ENCODE assay signal across 8 cellular contexts in genomic region chr6:116531675-116532570, GRCh38. TPM values are rescaled to one million over a fixed set of nuclear protein-coding genes. Genes with fewer than 3 reads are reported as not detected.
DNase-seq lines count a peak whose midpoint lies in the region; ATAC-seq, FAIRE-seq and TF ChIP-seq lines count a peak whose summit lies in the region.

No MANE protein-coding gene starts in this region.

- H3K27ac ChIP-seq in A549 (no peak overlapping the region), right lobe of liver (no peak overlapping the region)

- TF ChIP-seq CTCF in A549 (IDR thresholded peaks at IDR 0.05) (peak; percentile 67), GM13976 (IDR thresholded peaks at IDR 0.05; ENCODE audit: borderline replicate concordance, control extremely low read depth, extremely low read depth, insufficient read depth, missing control alignments) (peak; percentile 81), activated B cell treated with CpG ODN at 0.5 μM for 24 hours (IDR thresholded peaks at IDR 0.05) (peak; percentile 86), choroid plexus epithelial cell (conservative IDR thresholded peaks at IDR 0.05; ENCODE audit: low read depth, low read length) (peak; percentile 79), right lobe of liver (IDR thresholded peaks at IDR 0.05) (peak; percentile 77 to 87 (median 82))

- POLR2A ChIA-PET in A549 (lab: Yijun Ruan, JAX): no interaction called here
- POLR2A ChIA-PET in activated B cell treated with CpG ODN at 0.5 μM for 24 hours (lab: Charles Lee): no interaction called here

- intact Hi-C loops in activated B cell treated with CpG ODN at 0.5 μM for 24 hours (cut with micrococcal nuclease): loop anchor here (1.0 kb wide), 6 partner anchors 88 to 314 kb away; no protein-coding TSS in a partner anchor
- intact Hi-C loops in right lobe of liver (cut with DNase I): no loop called here

- no peaks in the 10 kb centered on the region for H3K36me3 ChIP-seq in right lobe of liver

- no peaks in the 10 kb centered on the region for H3K9me3 ChIP-seq in A549
- H3K9me3 ChIP-seq in right lobe of liver: no peaks in the 10 kb centered on the region

- no peaks in the 10 kb centered on the region for H3K27me3 ChIP-seq in right lobe of liver

- H3K4me1 ChIP-seq in A549: peaks cover 12% of the 10 kb centered on the region
- H3K4me1 ChIP-seq in right lobe of liver: peaks cover 0 to 6% (median 0%) of the 10 kb centered on the region in 4 donors

- CTCF ChIA-PET in A549 (lab: Yijun Ruan, JAX) (interaction anchor here (1.0 to 4.2 kb wide), 8 partner anchors 19 to 263 kb away, joined by 3 to 34 read pairs (median 12); partner anchors contain the start of gene CALHM5), activated B cell treated with CpG ODN at 0.5 μM for 24 hours (lab: Charles Lee) (interaction anchor here (1.2 to 4.5 kb wide), 9 partner anchors 9 to 315 kb away, joined by 3 to 88 read pairs (median 16); no protein-coding TSS in a partner anchor)

- no peak for FAIRE-seq in A549 (lab: Jason Lieb, UNC)

- peak; percentile 57 to 58 for TF ChIP-seq RAD21 in A549 (conservative IDR thresholded peaks at IDR 0.05 in 1 of 2, IDR thresholded peaks at IDR 0.05 in 1 of 2)

- no peak overlapping the region for H3K27ac Mint-ChIP-seq in activated B cell treated with CpG ODN at 0.5 μM for 24 hours

- no peak overlapping the region for H3K4me3 ChIP-seq in A549
- H3K4me3 ChIP-seq in choroid plexus epithelial cell (ENCODE audit: low read depth, low read length): no peak overlapping the region
- no peak overlapping the region for H3K4me3 ChIP-seq in right lobe of liver

- TF ChIP-seq POLR2A in A549 (IDR thresholded peaks at IDR 0.05; ENCODE audit: low read length) (no peak), right lobe of liver (IDR thresholded peaks at IDR 0.05) (no peak)

- H3K9me3 Mint-ChIP-seq in activated B cell treated with CpG ODN at 0.5 μM for 24 hours: no peaks in the 10 kb centered on the region

- DNase-seq in A549 (ENCODE audit: low read depth in 1 of 2, low spot score in 1 of 2): peak; percentile 28 to 65
- peak; percentile 54 for DNase-seq in GM13976 (ENCODE audit: low spot score)
- DNase-seq in NCI-H2171 treated with DMSO at 0.1 percent for 48 hours (lab: John Stamatoyannopoulos, UW): peak; percentile 40
- no peak for DNase-seq in activated B cell treated with CpG ODN at 0.5 μM for 24 hours
- DNase-seq in choroid plexus epithelial cell (ENCODE audit: low read depth): peak; percentile 91
- peak in 1 of 3 donors; percentile 58 for DNase-seq in right lobe of liver
- DNase-seq in stimulated activated CD8-positive, alpha-beta memory T cell treated with anti-CD3 and anti-CD28 coated beads, Interleukin-4, amount 100 ng/mL, for 24 hours (ENCODE audit: low read depth): peak; percentile 37

- no peak for TF ChIP-seq EP300 in A549 (IDR thresholded peaks at IDR 0.05)

- in situ Hi-C loops in GM13976 (cut with MboI; ENCODE audit: low sequenced_read_pairs, unreplicated experiment): no loop called here

- no peaks in the 10 kb centered on the region for H3K36me3 Mint-ChIP-seq in activated B cell treated with CpG ODN at 0.5 μM for 24 hours (ENCODE audit: low read depth)

- 62% methylated on average over 12 of the region's 12 CpGs for WGBS in A549 (ENCODE audit: missing lambda C conversion rate)
- 58% methylated on average over 12 of the region's 12 CpGs for WGBS in right lobe of liver (ENCODE audit: insufficient coverage, low coverage, low lambda C conversion rate, missing lambda C conversion rate)

- no peak overlapping the region for H3K4me3 Mint-ChIP-seq in activated B cell treated with CpG ODN at 0.5 μM for 24 hours

- H3K27me3 Mint-ChIP-seq in activated B cell treated with CpG ODN at 0.5 μM for 24 hours: peaks cover 4% of the 10 kb centered on the region

- peaks cover 8% of the 10 kb centered on the region for H3K4me1 Mint-ChIP-seq in activated B cell treated with CpG ODN at 0.5 μM for 24 hours

- no peak overlapping the region for H3K4me2 ChIP-seq in A549

- peak; percentile 76 to 89; a peak in 4 of 6 replicates for ATAC-seq in A549
- ATAC-seq in HG02884 (IDR thresholded peaks at IDR 0.05; ENCODE audit: unreplicated experiment): peak; percentile 72
- ATAC-seq in activated B cell treated with CpG ODN at 0.5 μM for 24 hours (ENCODE audit: low read depth): peak; percentile 95
- peak; percentile 87 to 95 (median 92) for ATAC-seq in right lobe of liver

TF ChIP-seq in A549, 52 proteins besides CTCF, POLR2A, EP300 and RAD21:
- TF ChIP-seq CHD4 (IDR thresholded peaks at IDR 0.05; ENCODE audit: borderline replicate concordance) (no peak), EHMT2 (IDR thresholded peaks at IDR 0.05; ENCODE audit: low read depth) (no peak), SREBF2 (IDR thresholded peaks at IDR 0.05) (no peak), SMC3 (IDR thresholded peaks at IDR 0.05) (peak; percentile 75)

RNA-seq across cellular contexts. Expression of gene TRAPPC3L, which starts 13.6 kb away (rescaled TPM):
- not detected in 2 replicates for polyA plus RNA-seq in A549 (2011; rRNA removed)
- polyA plus RNA-seq in A549 (2012; cell fraction: cytosol; rRNA removed): not detected in 2 replicates
- not detected in 2 replicates for polyA plus RNA-seq in A549 (2012; cell fraction: nucleus; rRNA removed)
- not detected in 3 replicates for polyA plus RNA-seq in A549 (2017; fragmentation: RNase III; extraction: RNeasy Plus Mini Kit Qiagen cat#74134 plus additional on column Dnase treatment)
- not detected in 2 replicates for polyA minus RNA-seq in A549 (2011; rRNA and poly(A)+ RNA removed)
- not detected in 2 replicates for total RNA-seq in activated B cell treated with CpG ODN at 0.5 μM for 24 hours
- total RNA-seq in right lobe of liver: under 1 TPM in 2 of 6 experiments, not detected in 4; 0.12 to 0.17 TPM

RNA-seq across cellular contexts. Expression of gene CALHM5, which starts 20.5 kb away (rescaled TPM):
- polyA plus RNA-seq in A549 (2011; rRNA removed) (0.09 and 0.11 TPM in 2 replicates), A549 (2017; fragmentation: RNase III; extraction: RNeasy Plus Mini Kit Qiagen cat#74134 plus additional on column Dnase treatment) (0.08 to 0.12 TPM (median 0.09 TPM) in 3 replicates)
- polyA plus RNA-seq in A549 (2012; cell fraction: cytosol; rRNA removed): 0.03 and 0.04 TPM in 2 replicates
- 0.01 and 0.04 TPM in 2 replicates for polyA plus RNA-seq in A549 (2012; cell fraction: nucleus; rRNA removed)
- 0.04 and 0.19 TPM in 2 replicates for polyA minus RNA-seq in A549 (2011; rRNA and poly(A)+ RNA removed)
- total RNA-seq in activated B cell treated with CpG ODN at 0.5 μM for 24 hours (not detected in 2 replicates), right lobe of liver (under 1 TPM; 0.06 to 0.49 (median 0.18) TPM)

RNA-seq across cellular contexts. Expression of gene CALHM4, which starts 21.6 kb away (rescaled TPM):
- polyA plus RNA-seq in A549 (2011; rRNA removed) (not detected in 2 replicates), A549 (2017; fragmentation: RNase III; extraction: RNeasy Plus Mini Kit Qiagen cat#74134 plus additional on column Dnase treatment) (not detected in 3 replicates)
- not detected in 2 replicates for polyA plus RNA-seq in A549 (2012; cell fraction: cytosol; rRNA removed)
- polyA plus RNA-seq in A549 (2012; cell fraction: nucleus; rRNA removed): not detected in 2 replicates
- not detected in 2 replicates for polyA minus RNA-seq in A549 (2011; rRNA and poly(A)+ RNA removed)
- total RNA-seq in activated B cell treated with CpG ODN at 0.5 μM for 24 hours (not detected in 2 replicates), right lobe of liver (not detected)

RNA-seq across cellular contexts. Expression of gene RWDD1, which starts 39.4 kb away (rescaled TPM):
- polyA plus RNA-seq in A549 (2011; rRNA removed) (33.2 and 47.7 TPM in 2 replicates), A549 (2017; fragmentation: RNase III; extraction: RNeasy Plus Mini Kit Qiagen cat#74134 plus additional on column Dnase treatment) (31.7 to 35.6 TPM (median 32.5 TPM) in 3 replicates)
- polyA plus RNA-seq in A549 (2012; cell fraction: cytosol; rRNA removed): 11.0 and 12.7 TPM in 2 replicates
- polyA plus RNA-seq in A549 (2012; cell fraction: nucleus; rRNA removed): 3.0 and 5.2 TPM in 2 replicates
- polyA minus RNA-seq in A549 (2011; rRNA and poly(A)+ RNA removed): 5.8 and 9.6 TPM in 2 replicates
- total RNA-seq in activated B cell treated with CpG ODN at 0.5 μM for 24 hours (30.9 and 33.8 TPM in 2 replicates), right lobe of liver (10 to 100 TPM; 14.8 to 22.1 (median 21.2) TPM)
